In genomic region chr10:47241256-47241655, GRCh38 we compare ENCODE assay signal across 1 cellular context.
TF ChIP-seq lines count a peak whose summit lies in the region.

No MANE protein-coding gene starts in this region.

TF ChIP-seq in K562, 482 proteins besides CTCF, POLR2A, EP300 and RAD21:
- TF ChIP-seq SIX5 (IDR thresholded peaks at IDR 0.05; ENCODE audit: borderline replicate concordance in 1 of 2, insufficient read depth in 1 of 2, low read depth in 1 of 2, low read length in 2 of 2) (no peak), NFIC (IDR thresholded peaks at IDR 0.05) (peak; percentile 55)
